ENCODE assay signal across 12 cellular contexts in the genomic region with DNA sequence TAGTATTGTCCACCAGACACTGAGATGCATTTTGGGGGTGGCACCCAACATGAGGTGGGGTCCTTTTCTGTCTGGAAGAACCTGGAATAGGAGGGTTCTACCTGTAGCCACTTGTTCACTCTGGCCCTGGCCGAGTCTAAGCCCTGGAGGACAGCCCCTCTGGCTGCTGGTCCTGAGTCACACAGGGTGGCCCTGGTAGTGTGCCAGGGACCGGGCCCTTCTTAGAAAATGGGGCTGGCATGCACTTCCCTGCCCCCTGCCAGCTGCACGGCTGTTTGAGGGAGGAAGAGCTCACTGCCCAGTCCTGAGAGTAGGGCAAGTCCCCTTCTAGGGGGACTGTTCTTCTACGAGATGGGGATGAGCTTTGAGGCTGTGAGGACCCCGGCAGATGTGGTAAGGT. TPM values are rescaled to one million over a fixed set of nuclear protein-coding genes. Genes with fewer than 3 reads are reported as not detected.
DNase-seq lines count a peak whose midpoint lies in the region; ATAC-seq and TF ChIP-seq lines count a peak whose summit lies in the region.
"Had no signal": no experiment of that assay in that cellular context is flagged by ENCODE, and none has a peak within 500 bp of the region (broad histone marks: within the 10 kb centered on the region; RNA-seq: fewer than 3 reads in every experiment).

No MANE protein-coding gene starts in this region.

- H3K4me1 Mint-ChIP-seq in mesothelial cell of epicardium = peaks cover 10% of the 10 kb centered on the region

- peak overlapping the region; percentile 1 for H3K27ac Mint-ChIP-seq in mesothelial cell of epicardium

- DNase-seq in AG08395 (ENCODE audit: low spot score) (peak; percentile 29), G401 (ENCODE audit: low spot score) (peak; percentile 78), anterior cingulate cortex (lab: John Stamatoyannopoulos, UW) (peak in 41 of 58 donors; percentile 17 to 82 (median 44)), mesothelial cell of epicardium (ENCODE audit: low spot score in 2 of 2, unreplicated experiment in 2 of 2) (no peak)
- DNase-seq: activated CD8-positive, alpha-beta memory T cell treated with anti-CD3 and anti-CD28 coated beads for 24 hours; esophagus squamous epithelium; NCI-H1105 treated with DMSO at 0.1 percent for 48 hours had no signal

- in situ Hi-C loops in G401 (cut with HindIII; ENCODE audit: low sequenced_read_pairs) = no loop called here

- no peak for ATAC-seq in HG03565 (IDR thresholded peaks at IDR 0.05; ENCODE audit: unreplicated experiment)
- ATAC-seq in HG03097 (IDR thresholded peaks at IDR 0.05; ENCODE audit: low FRiP score, unreplicated experiment) = no peak
- ATAC-seq in HG03280 (IDR thresholded peaks at IDR 0.05; ENCODE audit: unreplicated experiment) = no peak
- no peak for ATAC-seq in GM18867 (IDR thresholded peaks at IDR 0.05; ENCODE audit: unreplicated experiment)
- ATAC-seq: body of pancreas had no signal

- no peaks in the 10 kb centered on the region for H3K27me3 Mint-ChIP-seq in mesothelial cell of epicardium (ENCODE audit: low read depth)

- no peaks in the 10 kb centered on the region for H3K9me3 Mint-ChIP-seq in mesothelial cell of epicardium

- peak overlapping the region; percentile 83 for H3K4me3 Mint-ChIP-seq in mesothelial cell of epicardium

- no peak for TF ChIP-seq CTCF in mesothelial cell of epicardium (IDR thresholded peaks at IDR 0.05; ENCODE audit: unreplicated experiment)

- peaks cover 2% of the 10 kb centered on the region for H3K36me3 Mint-ChIP-seq in mesothelial cell of epicardium

RNA-seq across cellular contexts. Expression of a gene that starts 2.2 kb away (rescaled TPM):
- 59.3 and 62.7 TPM in 2 replicates for total RNA-seq in G401 (2014; rRNA removed; shearing (Covaris generic))
- 34.9 to 35.7 TPM (median 35.7 TPM) in 3 replicates for total RNA-seq in mesothelial cell of epicardium

RNA-seq across cellular contexts. Expression of a gene that starts 6.7 kb away (rescaled TPM):
- 293 and 394 TPM in 2 replicates for total RNA-seq in G401 (2014; rRNA removed; shearing (Covaris generic))
- total RNA-seq in mesothelial cell of epicardium = 119 to 131 TPM (median 124 TPM) in 3 replicates

RNA-seq across cellular contexts. Expression of a gene that starts 12.6 kb away (rescaled TPM):
- total RNA-seq in G401 (2014; rRNA removed; shearing (Covaris generic)) = 20.6 and 27.8 TPM in 2 replicates
- 35.5 to 40.2 TPM (median 36.4 TPM) in 3 replicates for total RNA-seq in mesothelial cell of epicardium

RNA-seq across cellular contexts. Expression of a gene that starts 19.1 kb away (rescaled TPM):
- total RNA-seq in G401 (2014; rRNA removed; shearing (Covaris generic)) = 14.6 and 27.0 TPM in 2 replicates
- 83.2 to 90.1 TPM (median 85.8 TPM) in 3 replicates for total RNA-seq in mesothelial cell of epicardium

RNA-seq across cellular contexts. Expression of a gene that starts 23.1 kb away (rescaled TPM):
- 10.3 and 24.1 TPM in 2 replicates for total RNA-seq in G401 (2014; rRNA removed; shearing (Covaris generic))
- 43.6 to 49.4 TPM (median 45.0 TPM) in 3 replicates for total RNA-seq in mesothelial cell of epicardium

Comparison
In these comparisons a context has a peak if more than half of its experiments do, and no peak if none do; other contexts are left out.
1. DNase-seq: peak in AG08395 (single experiment), G401 (single experiment) and anterior cingulate cortex (41 of 58); none in mesothelial cell of epicardium (0 of 2).